In the genomic region with DNA sequence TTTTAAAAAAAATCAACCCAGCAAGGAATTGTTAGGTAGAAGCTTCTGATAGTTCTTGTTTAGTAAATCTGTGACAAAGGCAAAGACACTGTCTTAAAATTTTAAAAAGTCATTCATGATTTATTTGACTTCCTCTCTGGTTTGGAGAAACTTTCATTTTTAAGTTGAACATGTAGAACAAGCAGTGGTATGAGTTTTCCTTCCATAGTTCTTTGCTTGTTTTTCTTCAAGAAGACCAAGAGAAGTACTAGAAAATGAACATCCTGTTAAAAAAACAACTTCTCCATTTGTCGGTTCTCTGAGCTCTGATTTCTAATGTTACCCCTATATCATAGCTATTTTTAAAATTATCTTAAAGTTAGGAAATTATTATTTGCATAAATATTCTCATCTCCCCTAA, we compare ENCODE assay signal across 1 cellular context.
TF ChIP-seq lines count a peak whose summit lies in the region.

No MANE protein-coding gene starts in this region.

TF ChIP-seq in SK-N-SH treated with all-trans-retinoic acid at 6 μM for 48 hours, 23 proteins besides CTCF, POLR2A, EP300 and RAD21 (continued from another document):
- TF ChIP-seq, protein P1, sequence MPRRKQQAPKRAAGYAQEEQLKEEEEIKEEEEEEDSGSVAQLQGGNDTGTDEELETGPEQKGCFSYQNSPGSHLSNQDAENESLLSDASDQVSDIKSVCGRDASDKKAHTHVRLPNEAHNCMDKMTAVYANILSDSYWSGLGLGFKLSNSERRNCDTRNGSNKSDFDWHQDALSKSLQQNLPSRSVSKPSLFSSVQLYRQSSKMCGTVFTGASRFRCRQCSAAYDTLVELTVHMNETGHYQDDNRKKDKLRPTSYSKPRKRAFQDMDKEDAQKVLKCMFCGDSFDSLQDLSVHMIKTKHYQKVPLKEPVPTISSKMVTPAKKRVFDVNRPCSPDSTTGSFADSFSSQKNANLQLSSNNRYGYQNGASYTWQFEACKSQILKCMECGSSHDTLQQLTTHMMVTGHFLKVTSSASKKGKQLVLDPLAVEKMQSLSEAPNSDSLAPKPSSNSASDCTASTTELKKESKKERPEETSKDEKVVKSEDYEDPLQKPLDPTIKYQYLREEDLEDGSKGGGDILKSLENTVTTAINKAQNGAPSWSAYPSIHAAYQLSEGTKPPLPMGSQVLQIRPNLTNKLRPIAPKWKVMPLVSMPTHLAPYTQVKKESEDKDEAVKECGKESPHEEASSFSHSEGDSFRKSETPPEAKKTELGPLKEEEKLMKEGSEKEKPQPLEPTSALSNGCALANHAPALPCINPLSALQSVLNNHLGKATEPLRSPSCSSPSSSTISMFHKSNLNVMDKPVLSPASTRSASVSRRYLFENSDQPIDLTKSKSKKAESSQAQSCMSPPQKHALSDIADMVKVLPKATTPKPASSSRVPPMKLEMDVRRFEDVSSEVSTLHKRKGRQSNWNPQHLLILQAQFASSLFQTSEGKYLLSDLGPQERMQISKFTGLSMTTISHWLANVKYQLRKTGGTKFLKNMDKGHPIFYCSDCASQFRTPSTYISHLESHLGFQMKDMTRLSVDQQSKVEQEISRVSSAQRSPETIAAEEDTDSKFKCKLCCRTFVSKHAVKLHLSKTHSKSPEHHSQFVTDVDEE (CRISPR knock-in tag; IDR thresholded peaks at IDR 0.05): no peak
- TF ChIP-seq BACH2 (CRISPR knock-in tag; IDR thresholded peaks at IDR 0.05; ENCODE audit: borderline replicate concordance) (no peak), GLIS3 (CRISPR knock-in tag; IDR thresholded peaks at IDR 0.05) (no peak)
- TF ChIP-seq, protein P2, sequence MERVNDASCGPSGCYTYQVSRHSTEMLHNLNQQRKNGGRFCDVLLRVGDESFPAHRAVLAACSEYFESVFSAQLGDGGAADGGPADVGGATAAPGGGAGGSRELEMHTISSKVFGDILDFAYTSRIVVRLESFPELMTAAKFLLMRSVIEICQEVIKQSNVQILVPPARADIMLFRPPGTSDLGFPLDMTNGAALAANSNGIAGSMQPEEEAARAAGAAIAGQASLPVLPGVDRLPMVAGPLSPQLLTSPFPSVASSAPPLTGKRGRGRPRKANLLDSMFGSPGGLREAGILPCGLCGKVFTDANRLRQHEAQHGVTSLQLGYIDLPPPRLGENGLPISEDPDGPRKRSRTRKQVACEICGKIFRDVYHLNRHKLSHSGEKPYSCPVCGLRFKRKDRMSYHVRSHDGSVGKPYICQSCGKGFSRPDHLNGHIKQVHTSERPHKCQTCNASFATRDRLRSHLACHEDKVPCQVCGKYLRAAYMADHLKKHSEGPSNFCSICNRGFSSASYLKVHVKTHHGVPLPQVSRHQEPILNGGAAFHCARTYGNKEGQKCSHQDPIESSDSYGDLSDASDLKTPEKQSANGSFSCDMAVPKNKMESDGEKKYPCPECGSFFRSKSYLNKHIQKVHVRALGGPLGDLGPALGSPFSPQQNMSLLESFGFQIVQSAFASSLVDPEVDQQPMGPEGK (CRISPR knock-in tag; IDR thresholded peaks at IDR 0.05; ENCODE audit: borderline replicate concordance): no peak
TF ChIP-seq in SK-N-SH treated with all-trans-retinoic acid at 6 μM for 48 hours: peak in this region for 0.
